1 cellular context compared by ENCODE assay signal in the genomic region with DNA sequence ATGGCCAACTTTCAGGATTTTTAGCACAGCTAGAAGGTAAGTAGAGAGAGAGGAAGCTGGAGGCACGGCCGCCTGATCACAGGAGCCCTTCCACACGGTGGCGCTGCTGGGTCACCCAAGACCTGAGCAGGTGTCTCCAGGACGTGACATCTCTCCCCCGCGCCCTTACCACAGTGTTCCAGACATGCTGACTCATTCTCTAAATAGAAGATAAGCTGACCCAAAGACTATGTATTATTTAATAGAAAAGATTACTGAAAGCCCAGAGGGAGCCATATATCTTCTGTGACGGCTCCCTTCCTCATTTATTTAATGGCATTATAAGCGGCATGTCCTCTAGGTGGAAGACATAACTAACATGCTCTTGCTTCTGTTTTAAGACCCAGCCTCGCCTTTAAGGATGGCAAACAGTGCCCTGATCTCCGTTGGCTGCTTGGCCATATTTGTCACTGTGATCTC.
TF ChIP-seq lines count a peak whose summit lies in the region.

No MANE protein-coding gene starts in this region.

TF ChIP-seq in K562, 482 proteins besides CTCF, POLR2A, EP300 and RAD21 (continued from another document and continues in another):
- TF ChIP-seq JUND (IDR thresholded peaks at IDR 0.05; ENCODE audit: borderline replicate concordance, low read depth, low read length) (peak; percentile 97), JUND (tag; IDR thresholded peaks at IDR 0.05; ENCODE audit: borderline replicate concordance, low read depth, low read length) (peak; percentile 95; the same call in 2 of the 3 replicates), SPI1 (IDR thresholded peaks at IDR 0.05; ENCODE audit: borderline replicate concordance, low read depth, low read length) (peak; percentile 47; the same call in 1 of the 2 replicates), ZNF197 (CRISPR knock-in tag; IDR thresholded peaks at IDR 0.05; ENCODE audit: low read depth) (0 out of 2 replicates have a peak, but pooled peaks have one; percentile 38), C11orf30 (IDR thresholded peaks at IDR 0.05; ENCODE audit: low read depth) (peak; percentile 96), ZNF57 (CRISPR knock-in tag; IDR thresholded peaks at IDR 0.05) (no peak), JUN (IDR thresholded peaks at IDR 0.05; ENCODE audit: borderline replicate concordance, low read depth, low read length) (peak; percentile 82), JUN (CRISPR knock-in tag; IDR thresholded peaks at IDR 0.05; ENCODE audit: borderline replicate concordance) (no peak), OTX1 (CRISPR knock-in tag; IDR thresholded peaks at IDR 0.05) (no peak), ZKSCAN8 (CRISPR knock-in tag; IDR thresholded peaks at IDR 0.05) (0 out of 2 replicates have a peak, but pooled peaks have one; percentile 41), E4F1 (CRISPR knock-in tag; IDR thresholded peaks at IDR 0.05; ENCODE audit: borderline replicate concordance) (no peak), ZFP1 (CRISPR knock-in tag; IDR thresholded peaks at IDR 0.05) (no peak), L3MBTL2 (IDR thresholded peaks at IDR 0.05) (peak; percentile 57), ARNT (IDR thresholded peaks at IDR 0.05) (peak; percentile 44 to 87; a peak in 3 of 4 replicates), CSDE1 (IDR thresholded peaks at IDR 0.05) (no peak), ZBTB1 (CRISPR knock-in tag; IDR thresholded peaks at IDR 0.05; ENCODE audit: borderline replicate concordance, low read depth) (no peak), ZC3H11A (IDR thresholded peaks at IDR 0.05; ENCODE audit: low read depth, low read length) (no peak), ATF1 (CRISPR knock-in tag; IDR thresholded peaks at IDR 0.05) (no peak), ATF1 (tag; IDR thresholded peaks at IDR 0.05) (peak; percentile 69), KLF10 (CRISPR knock-in tag; IDR thresholded peaks at IDR 0.05) (no peak), HMBOX1 (IDR thresholded peaks at IDR 0.05) (0 out of 2 replicates have a peak, but pooled peaks have one; percentile 41), VEZF1 (CRISPR knock-in tag; IDR thresholded peaks at IDR 0.05) (peak; percentile 34; the same call in 1 of the 2 replicates), ZNF668 (CRISPR knock-in tag; IDR thresholded peaks at IDR 0.05) (no peak), ZNF384 (IDR thresholded peaks at IDR 0.05; ENCODE audit: low read depth, low read length) (0 out of 2 replicates have a peak, but pooled peaks have one; percentile 22), HIVEP1 (CRISPR knock-in tag; IDR thresholded peaks at IDR 0.05) (no peak), KLF16 (IDR thresholded peaks at IDR 0.05) (peak; percentile 86), HMG20A (CRISPR knock-in tag; conservative IDR thresholded peaks at IDR 0.05) (no peak), HOXB6 (CRISPR knock-in tag; IDR thresholded peaks at IDR 0.05; ENCODE audit: borderline replicate concordance) (no peak), HES1 (IDR thresholded peaks at IDR 0.05; ENCODE audit: low read depth) (peak; percentile 70; the same call in 1 of the 2 replicates), POLR2B (IDR thresholded peaks at IDR 0.05; ENCODE audit: low read depth, partially characterized antibody) (no peak), U2AF2 (optimal IDR thresholded peaks at IDR 0.05; ENCODE audit: low read depth, low read length) (no peak), TCF3 (CRISPR knock-in tag; IDR thresholded peaks at IDR 0.05) (peak; percentile 74), SOX6 (IDR thresholded peaks at IDR 0.05) (peak; percentile 91), HNRNPH1 (optimal IDR thresholded peaks at IDR 0.05; ENCODE audit: low read depth, low read length) (no peak), MCM2 (IDR thresholded peaks at IDR 0.05; ENCODE audit: low read depth) (no peak), PCBP1 (IDR thresholded peaks at IDR 0.05; ENCODE audit: low read depth, low read length, poor library complexity, severe bottlenecking) (no peak), NCOR1 (IDR thresholded peaks at IDR 0.05) (peak; percentile 84), SMARCC2 (IDR thresholded peaks at IDR 0.05; ENCODE audit: low read depth) (peak; percentile 85), NFYB (IDR thresholded peaks at IDR 0.05; ENCODE audit: extremely low read depth, insufficient read length) (no peak), RHOXF2B (CRISPR knock-in tag; conservative IDR thresholded peaks at IDR 0.05) (no peak), GATAD2B (IDR thresholded peaks at IDR 0.05; ENCODE audit: borderline replicate concordance) (peak; percentile 89), USF2 (CRISPR knock-in tag; IDR thresholded peaks at IDR 0.05) (no peak), SMARCA5 (IDR thresholded peaks at IDR 0.05) (no peak), ZZZ3 (IDR thresholded peaks at IDR 0.05) (no peak), GABPB1 (CRISPR knock-in tag; IDR thresholded peaks at IDR 0.05) (peak; percentile 67), HEY1 (CRISPR knock-in tag; IDR thresholded peaks at IDR 0.05; ENCODE audit: borderline replicate concordance) (no peak)
- TF ChIP-seq, protein P1, sequence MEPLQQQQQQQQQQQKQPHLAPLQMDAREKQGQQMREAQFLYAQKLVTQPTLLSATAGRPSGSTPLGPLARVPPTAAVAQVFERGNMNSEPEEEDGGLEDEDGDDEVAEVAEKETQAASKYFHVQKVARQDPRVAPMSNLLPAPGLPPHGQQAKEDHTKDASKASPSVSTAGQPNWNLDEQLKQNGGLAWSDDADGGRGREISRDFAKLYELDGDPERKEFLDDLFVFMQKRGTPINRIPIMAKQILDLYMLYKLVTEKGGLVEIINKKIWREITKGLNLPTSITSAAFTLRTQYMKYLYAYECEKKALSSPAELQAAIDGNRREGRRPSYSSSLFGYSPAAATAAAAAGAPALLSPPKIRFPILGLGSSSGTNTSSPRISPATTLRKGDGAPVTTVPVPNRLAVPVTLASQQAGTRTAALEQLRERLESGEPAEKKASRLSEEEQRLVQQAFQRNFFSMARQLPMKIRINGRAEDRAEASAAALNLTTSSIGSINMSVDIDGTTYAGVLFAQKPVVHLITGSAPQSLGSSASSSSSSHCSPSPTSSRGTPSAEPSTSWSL (CRISPR knock-in tag; IDR thresholded peaks at IDR 0.05; ENCODE audit: borderline replicate concordance), result no peak
- TF ChIP-seq, protein P2, sequence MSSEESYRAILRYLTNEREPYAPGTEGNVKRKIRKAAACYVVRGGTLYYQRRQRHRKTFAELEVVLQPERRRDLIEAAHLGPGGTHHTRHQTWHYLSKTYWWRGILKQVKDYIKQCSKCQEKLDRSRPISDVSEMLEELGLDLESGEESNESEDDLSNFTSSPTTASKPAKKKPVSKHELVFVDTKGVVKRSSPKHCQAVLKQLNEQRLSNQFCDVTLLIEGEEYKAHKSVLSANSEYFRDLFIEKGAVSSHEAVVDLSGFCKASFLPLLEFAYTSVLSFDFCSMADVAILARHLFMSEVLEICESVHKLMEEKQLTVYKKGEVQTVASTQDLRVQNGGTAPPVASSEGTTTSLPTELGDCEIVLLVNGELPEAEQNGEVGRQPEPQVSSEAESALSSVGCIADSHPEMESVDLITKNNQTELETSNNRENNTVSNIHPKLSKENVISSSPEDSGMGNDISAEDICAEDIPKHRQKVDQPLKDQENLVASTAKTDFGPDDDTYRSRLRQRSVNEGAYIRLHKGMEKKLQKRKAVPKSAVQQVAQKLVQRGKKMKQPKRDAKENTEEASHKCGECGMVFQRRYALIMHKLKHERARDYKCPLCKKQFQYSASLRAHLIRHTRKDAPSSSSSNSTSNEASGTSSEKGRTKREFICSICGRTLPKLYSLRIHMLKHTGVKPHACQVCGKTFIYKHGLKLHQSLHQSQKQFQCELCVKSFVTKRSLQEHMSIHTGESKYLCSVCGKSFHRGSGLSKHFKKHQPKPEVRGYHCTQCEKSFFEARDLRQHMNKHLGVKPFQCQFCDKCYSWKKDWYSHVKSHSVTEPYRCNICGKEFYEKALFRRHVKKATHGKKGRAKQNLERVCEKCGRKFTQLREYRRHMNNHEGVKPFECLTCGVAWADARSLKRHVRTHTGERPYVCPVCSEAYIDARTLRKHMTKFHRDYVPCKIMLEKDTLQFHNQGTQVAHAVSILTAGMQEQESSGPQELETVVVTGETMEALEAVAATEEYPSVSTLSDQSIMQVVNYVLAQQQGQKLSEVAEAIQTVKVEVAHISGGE (CRISPR knock-in tag; IDR thresholded peaks at IDR 0.05), result no peak
- TF ChIP-seq, protein P3, sequence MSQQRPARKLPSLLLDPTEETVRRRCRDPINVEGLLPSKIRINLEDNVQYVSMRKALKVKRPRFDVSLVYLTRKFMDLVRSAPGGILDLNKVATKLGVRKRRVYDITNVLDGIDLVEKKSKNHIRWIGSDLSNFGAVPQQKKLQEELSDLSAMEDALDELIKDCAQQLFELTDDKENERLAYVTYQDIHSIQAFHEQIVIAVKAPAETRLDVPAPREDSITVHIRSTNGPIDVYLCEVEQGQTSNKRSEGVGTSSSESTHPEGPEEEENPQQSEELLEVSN (IDR thresholded peaks at IDR 0.05; ENCODE audit: borderline replicate concordance in 1 of 2, extremely low read depth in 1 of 2, insufficient read depth in 1 of 2, insufficient read length in 1 of 2, low read depth in 1 of 2, low read length in 1 of 2, poor library complexity in 1 of 2, severe bottlenecking in 1 of 2), result peak in 1 of 2 experiments; percentile 14
- TF ChIP-seq, protein P4, sequence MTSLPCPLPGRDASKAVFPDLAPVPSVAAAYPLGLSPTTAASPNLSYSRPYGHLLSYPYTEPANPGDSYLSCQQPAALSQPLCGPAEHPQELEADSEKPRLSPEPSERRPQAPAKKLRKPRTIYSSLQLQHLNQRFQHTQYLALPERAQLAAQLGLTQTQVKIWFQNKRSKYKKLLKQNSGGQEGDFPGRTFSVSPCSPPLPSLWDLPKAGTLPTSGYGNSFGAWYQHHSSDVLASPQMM (CRISPR knock-in tag; IDR thresholded peaks at IDR 0.05), result no peak
- TF ChIP-seq, protein P5, sequence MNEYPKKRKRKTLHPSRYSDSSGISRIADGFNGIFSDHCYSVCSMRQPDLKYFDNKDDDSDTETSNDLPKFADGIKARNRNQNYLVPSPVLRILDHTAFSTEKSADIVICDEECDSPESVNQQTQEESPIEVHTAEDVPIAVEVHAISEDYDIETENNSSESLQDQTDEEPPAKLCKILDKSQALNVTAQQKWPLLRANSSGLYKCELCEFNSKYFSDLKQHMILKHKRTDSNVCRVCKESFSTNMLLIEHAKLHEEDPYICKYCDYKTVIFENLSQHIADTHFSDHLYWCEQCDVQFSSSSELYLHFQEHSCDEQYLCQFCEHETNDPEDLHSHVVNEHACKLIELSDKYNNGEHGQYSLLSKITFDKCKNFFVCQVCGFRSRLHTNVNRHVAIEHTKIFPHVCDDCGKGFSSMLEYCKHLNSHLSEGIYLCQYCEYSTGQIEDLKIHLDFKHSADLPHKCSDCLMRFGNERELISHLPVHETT (CRISPR knock-in tag; conservative IDR thresholded peaks at IDR 0.05 in 1 of 2, IDR thresholded peaks at IDR 0.05 in 1 of 2), result peak in 1 of 2 experiments; percentile 53; a peak in 1 of 4 replicates
- TF ChIP-seq, protein P6, sequence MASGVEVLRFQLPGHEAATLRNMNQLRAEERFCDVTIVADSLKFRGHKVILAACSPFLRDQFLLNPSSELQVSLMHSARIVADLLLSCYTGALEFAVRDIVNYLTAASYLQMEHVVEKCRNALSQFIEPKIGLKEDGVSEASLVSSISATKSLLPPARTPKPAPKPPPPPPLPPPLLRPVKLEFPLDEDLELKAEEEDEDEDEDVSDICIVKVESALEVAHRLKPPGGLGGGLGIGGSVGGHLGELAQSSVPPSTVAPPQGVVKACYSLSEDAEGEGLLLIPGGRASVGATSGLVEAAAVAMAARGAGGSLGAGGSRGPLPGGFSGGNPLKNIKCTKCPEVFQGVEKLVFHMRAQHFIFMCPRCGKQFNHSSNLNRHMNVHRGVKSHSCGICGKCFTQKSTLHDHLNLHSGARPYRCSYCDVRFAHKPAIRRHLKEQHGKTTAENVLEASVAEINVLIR (CRISPR knock-in tag; IDR thresholded peaks at IDR 0.05), result no peak
